9 cellular contexts compared by ENCODE assay signal in the genomic region with DNA sequence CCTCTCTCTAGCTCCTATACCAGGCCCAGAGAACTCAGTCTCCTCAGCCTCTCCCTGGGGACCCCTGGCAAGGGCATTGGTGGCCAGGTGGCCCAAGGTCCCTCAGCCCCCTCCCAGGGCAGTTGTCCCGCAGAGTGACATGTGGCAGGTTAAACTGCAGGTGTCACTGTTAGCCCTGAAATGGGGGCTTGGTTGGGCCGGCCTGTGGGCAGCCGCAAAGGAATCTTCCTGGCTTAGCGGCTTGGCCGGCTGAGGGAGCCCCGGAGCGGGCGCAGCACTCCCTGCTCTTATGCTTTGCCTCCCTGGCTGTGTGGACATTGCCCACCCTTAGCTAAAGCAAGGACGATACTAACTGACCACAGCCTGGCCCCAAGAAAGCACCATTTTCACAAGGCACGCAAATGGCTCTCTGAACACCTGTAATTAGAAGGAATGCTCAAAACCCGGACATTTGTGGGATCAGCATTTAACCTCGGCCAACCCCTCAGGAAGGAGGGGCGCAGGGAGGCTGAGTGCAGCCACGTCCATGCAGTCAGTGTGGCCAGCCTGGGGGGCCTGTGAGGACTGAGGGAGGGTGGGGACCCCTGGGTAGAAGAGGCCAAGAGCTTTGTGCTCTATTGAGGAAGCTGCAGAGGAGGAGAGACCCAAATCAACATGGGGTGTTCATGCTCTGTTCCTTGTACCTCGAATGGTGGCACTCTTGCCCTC.
DNase-seq lines count a peak whose midpoint lies in the region; ATAC-seq, FAIRE-seq and TF ChIP-seq lines count a peak whose summit lies in the region.
"Had no signal": no experiment of that assay in that cellular context is flagged by ENCODE, and none has a peak within 500 bp of the region (broad histone marks: within the 10 kb centered on the region; RNA-seq: fewer than 3 reads in every experiment).

No MANE protein-coding gene starts in this region.

- 27% methylated on average over 15 of the region's 15 CpGs for WGBS in SK-N-SH (ENCODE audit: low lambda C conversion rate)
- 43 to 82% methylated on average over 1 to 2 of the region's 15 CpGs for WGBS in gastroesophageal sphincter (ENCODE audit: low coverage in 1 of 2), 2 donors

- POLR2A ChIA-PET in SK-N-SH (lab: Yijun Ruan, JAX) (interaction anchor here (0.6 kb wide), 1 partner anchor 44 kb away, joined by 6 read pairs; no protein-coding TSS in a partner anchor), endothelial cell of umbilical vein (lab: Charles Lee) (no interaction called here)

- intact Hi-C loops in endothelial cell of umbilical vein (cut with micrococcal nuclease) = loop anchor here (1.0 kb wide), 2 partner anchors 157 to 269 kb away; no protein-coding TSS in a partner anchor

- peak; percentile 19 for DNase-seq in EH (ENCODE audit: low read depth)
- peak; percentile 73 for DNase-seq in GM20000 (ENCODE audit: low spot score)
- peak; percentile 64 for DNase-seq in KBM-7
- peak; percentile 88 for DNase-seq in SK-N-SH
- DNase-seq in endothelial cell of umbilical vein (ENCODE audit: low read depth, low spot score) = peak; percentile 21
- no peak for DNase-seq in NCI-H2196 treated with DMSO at 0.1 percent for 48 hours (lab: John Stamatoyannopoulos, UW; ENCODE audit: unreplicated experiment)

- no peaks in the 10 kb centered on the region for H3K36me3 ChIP-seq in SK-N-SH (replicated peaks in 1 of 2; ENCODE audit: control insufficient read depth in 1 of 2, insufficient read depth in 2 of 2, low read length in 1 of 2)
- H3K36me3 ChIP-seq in endothelial cell of umbilical vein (ENCODE audit: control insufficient read depth in 2 of 2, extremely low read depth in 1 of 2, insufficient read depth in 2 of 2, low read length in 2 of 2) = no peaks in the 10 kb centered on the region
- H3K36me3 ChIP-seq in neutrophil = no peaks in the 10 kb centered on the region
- H3K36me3 ChIP-seq in gastroesophageal sphincter = no peaks in the 10 kb centered on the region

- H3K27me3 ChIP-seq in SK-N-SH (ENCODE audit: insufficient read depth) (no peaks in the 10 kb centered on the region; the same call in 1 of the 2 replicates), endothelial cell of umbilical vein (ENCODE audit: control insufficient read depth in 2 of 2, insufficient read depth in 2 of 2, low read length in 2 of 2) (peaks cover 0 to 4% of the 10 kb centered on the region in 2 experiments), neutrophil (peaks cover 69% of the 10 kb centered on the region), gastroesophageal sphincter (peaks cover 37% of the 10 kb centered on the region)

- H3K79me2 ChIP-seq in SK-N-SH (ENCODE audit: insufficient read depth) = no peaks in the 10 kb centered on the region
- H3K79me2 ChIP-seq in endothelial cell of umbilical vein (ENCODE audit: control insufficient read depth, insufficient read depth, low read length) = no peaks in the 10 kb centered on the region

- H4K20me1 ChIP-seq in SK-N-SH (ENCODE audit: insufficient read depth) = no peaks in the 10 kb centered on the region
- no peaks in the 10 kb centered on the region for H4K20me1 ChIP-seq in endothelial cell of umbilical vein (replicated peaks; ENCODE audit: control insufficient read depth, extremely low read depth, insufficient read depth, low read length)

- TF ChIP-seq EP300 in SK-N-SH (IDR thresholded peaks at IDR 0.05; ENCODE audit: borderline replicate concordance in 1 of 2, low read depth in 1 of 2, low read length in 1 of 2) (no peak), gastroesophageal sphincter (IDR thresholded peaks at IDR 0.05) (no peak)

- H2AFZ ChIP-seq in SK-N-SH (ENCODE audit: low read depth) = no peak overlapping the region
- H2AFZ ChIP-seq in endothelial cell of umbilical vein (ENCODE audit: low read depth, low read length) = no peak overlapping the region

- H3K9me1 ChIP-seq in endothelial cell of umbilical vein (replicated peaks; ENCODE audit: control insufficient read depth, extremely low read depth, insufficient read depth, low read length) = no peaks in the 10 kb centered on the region

- CTCF ChIA-PET in SK-N-SH (lab: Yijun Ruan, JAX) (interaction anchor here (0.5 to 11.6 kb wide), 29 partner anchors 9 to 480 kb away, joined by 3 to 170 read pairs (median 4); no protein-coding TSS in a partner anchor), endothelial cell of umbilical vein (lab: Charles Lee) (interaction anchor here (1.6 to 2.2 kb wide), 4 partner anchors 19 to 268 kb away, joined by 4 to 8 read pairs (median 6); no protein-coding TSS in a partner anchor)

- peak; percentile 97 for TF ChIP-seq RAD21 in SK-N-SH (IDR thresholded peaks at IDR 0.05; ENCODE audit: low read length)

- no peaks in the 10 kb centered on the region for H3K9me2 ChIP-seq in SK-N-SH

- H3K4me2 ChIP-seq in SK-N-SH (no peak overlapping the region), endothelial cell of umbilical vein (ENCODE audit: insufficient read depth, low read length) (no peak overlapping the region)

- H3K9me3 ChIP-seq in SK-N-SH (no peaks in the 10 kb centered on the region), endothelial cell of umbilical vein (replicated peaks; ENCODE audit: control insufficient read depth, insufficient read depth, low read length) (no peaks in the 10 kb centered on the region), neutrophil (no peaks in the 10 kb centered on the region), gastroesophageal sphincter (no peaks in the 10 kb centered on the region)

- dilution Hi-C loops in endothelial cell of umbilical vein (cut with MboI; ENCODE audit: extremely low pct_ligation_motif_present, low sequenced_read_pairs) = no loop called here

- TF ChIP-seq POLR2A in endothelial cell of umbilical vein (IDR thresholded peaks at IDR 0.05; ENCODE audit: low read depth, low read length) (no peak), gastroesophageal sphincter (IDR thresholded peaks at IDR 0.05) (no peak)

- ATAC-seq in gastroesophageal sphincter = no peak

- H3K4me3 ChIP-seq in SK-N-SH (ENCODE audit: low read depth in 2 of 2, low read length in 1 of 2) (peak overlapping the region in 1 of 2 experiments; percentile 40; a peak in 1 of 4 replicates), endothelial cell of umbilical vein (replicated peaks in 1 of 3; ENCODE audit: insufficient read depth in 1 of 3, low read depth in 1 of 3, low read length in 3 of 3) (no peak overlapping the region), neutrophil (ENCODE audit: low read depth in 1 of 2, low read length in 1 of 2) (no peak overlapping the region), gastroesophageal sphincter (no peak overlapping the region)

- in situ Hi-C loops in KBM-7 (cut with MboI; ENCODE audit: low pct_unique_long_range_greater_than_20kb, low sequenced_read_pairs) = loop anchor here (10.0 kb wide), 1 partner anchor 150 kb away; no protein-coding TSS in a partner anchor

- no TSS peak for BruUV-seq in endothelial cell of umbilical vein (replicated peaks; lab: Mats Ljungman, UMichigan)

- no peak overlapping the region for H3K27ac ChIP-seq in SK-N-SH (ENCODE audit: low read depth in 2 of 2, low read length in 1 of 2)
- no peak overlapping the region for H3K27ac ChIP-seq in endothelial cell of umbilical vein (ENCODE audit: insufficient read depth, low read depth, low read length)
- H3K27ac ChIP-seq in neutrophil = no peak overlapping the region
- H3K27ac ChIP-seq in gastroesophageal sphincter = no peak overlapping the region

- FAIRE-seq in endothelial cell of umbilical vein (lab: Jason Lieb, UNC) = no peak
- FAIRE-seq: TTC549 had no signal

- TF ChIP-seq CTCF in GM20000 (IDR thresholded peaks at IDR 0.05; ENCODE audit: extremely low read depth, missing control alignments) (peak; percentile 57), SK-N-SH (IDR thresholded peaks at IDR 0.05) (peak; percentile 44), endothelial cell of umbilical vein (IDR thresholded peaks at IDR 0.05; ENCODE audit: extremely low read depth in 1 of 2, insufficient read depth in 1 of 2, low read depth in 1 of 2, low read length in 2 of 2) (peak; percentile 27 to 47), neutrophil (IDR thresholded peaks at IDR 0.05) (peak; percentile 20), gastroesophageal sphincter (IDR thresholded peaks at IDR 0.05) (no peak)

- H3K9ac ChIP-seq in SK-N-SH (no peak overlapping the region), endothelial cell of umbilical vein (replicated peaks; ENCODE audit: extremely low read depth, insufficient read depth, low read length) (no peak overlapping the region)

- H3F3A ChIP-seq in SK-N-SH (replicated peaks; ENCODE audit: insufficient read depth) = no peaks in the 10 kb centered on the region

- H3K4me1 ChIP-seq in SK-N-SH (ENCODE audit: control insufficient read depth in 1 of 2, insufficient read depth in 2 of 2, low read depth in 1 of 2, low read length in 1 of 2) (peaks cover 0 to 2% of the 10 kb centered on the region in 2 experiments; a peak in 1 of 4 replicates), endothelial cell of umbilical vein (ENCODE audit: control insufficient read depth, extremely low read depth, insufficient read depth, low read length) (no peaks in the 10 kb centered on the region), neutrophil (ENCODE audit: control insufficient read depth in 1 of 2, insufficient read depth in 1 of 2, low read depth in 1 of 2, low read length in 1 of 2) (no peaks in the 10 kb centered on the region), gastroesophageal sphincter (peaks cover 0 to 18% (median 0%) of the 10 kb centered on the region in 3 donors)

TF ChIP-seq in SK-N-SH, 30 proteins besides CTCF, POLR2A, EP300 and RAD21:
- peak; percentile 84 for TF ChIP-seq SMC3 (IDR thresholded peaks at IDR 0.05; ENCODE audit: low read depth, low read length)
- no peak for TF ChIP-seq MEF2A (IDR thresholded peaks at IDR 0.05; ENCODE audit: borderline replicate concordance, low read depth)

TF ChIP-seq in endothelial cell of umbilical vein, 7 proteins besides CTCF, POLR2A, EP300 and RAD21:
- TF ChIP-seq JUN (IDR thresholded peaks at IDR 0.05; ENCODE audit: borderline replicate concordance, insufficient read depth, insufficient read length, low read depth) (no peak), EZH2 (IDR thresholded peaks at IDR 0.05; ENCODE audit: borderline replicate concordance, low read depth, low read length, severe bottlenecking) (no peak), MYC (IDR thresholded peaks at IDR 0.05; ENCODE audit: low read depth, low read length) (no peak), GATA2 (IDR thresholded peaks at IDR 0.05; ENCODE audit: insufficient read depth, insufficient read length, low read depth, low read length) (no peak), FOS (IDR thresholded peaks at IDR 0.05; ENCODE audit: borderline replicate concordance, insufficient read depth, low read length) (no peak), POLR2AphosphoS5 (IDR thresholded peaks at IDR 0.05; ENCODE audit: insufficient read depth, low read depth, low read length) (no peak)
- TF ChIP-seq, protein P1, sequence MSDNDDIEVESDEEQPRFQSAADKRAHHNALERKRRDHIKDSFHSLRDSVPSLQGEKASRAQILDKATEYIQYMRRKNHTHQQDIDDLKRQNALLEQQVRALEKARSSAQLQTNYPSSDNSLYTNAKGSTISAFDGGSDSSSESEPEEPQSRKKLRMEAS (IDR thresholded peaks at IDR 0.05; ENCODE audit: insufficient read depth, insufficient read length) = no peak
TF ChIP-seq in endothelial cell of umbilical vein: peak in this region for 0.

Comparison
In these comparisons a context has a peak if more than half of its experiments do, and no peak if none do; other contexts are left out.
1. CTCF ChIP-seq: peak in GM20000 (single experiment), SK-N-SH (single experiment), endothelial cell of umbilical vein (2 of 2) and neutrophil (single experiment); none in gastroesophageal sphincter (0 of 4).